ENCODE assay signal across 6 cellular contexts in the genomic region with DNA sequence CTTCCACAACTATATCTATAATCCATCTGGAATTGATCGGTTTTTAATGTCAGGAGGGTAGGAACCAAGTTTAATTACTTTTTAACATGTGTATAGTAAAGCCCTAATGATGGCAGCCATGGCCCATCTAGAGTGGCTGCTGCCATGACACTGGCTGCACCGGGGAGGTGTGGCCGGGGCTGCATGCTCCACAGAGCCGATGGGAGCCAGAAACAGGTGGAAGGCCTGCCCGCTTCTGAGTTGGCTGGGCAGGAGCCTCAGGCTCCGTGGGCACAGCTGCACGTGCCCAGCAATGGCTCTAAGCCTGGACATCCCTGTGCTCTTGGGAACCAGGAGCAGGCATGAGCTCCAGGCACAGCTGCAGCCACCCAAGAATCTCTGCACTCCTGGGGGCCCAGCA.
"Had no signal": no experiment of that assay in that cellular context is flagged by ENCODE, and none has a peak within 500 bp of the region (broad histone marks: within the 10 kb centered on the region; RNA-seq: fewer than 3 reads in every experiment).

No MANE protein-coding gene starts in this region.

- ATAC-seq: GM12878 had no signal

- DNase-seq: GDM1, GF-D8 had no signal

- H3K4me3 ChIP-seq: GM12878 had no signal

- FAIRE-seq: GM12878, GM12892, GM18507, GM19239 had no signal
